In genomic region chr1:59360170-59360569, GRCh38 we compare ENCODE assay signal across 13 cellular contexts.
A peak's percentile ranks its signal among the peaks of the same experiment; 100 is the strongest.
DNase-seq lines count a peak whose midpoint lies in the region; ATAC-seq and TF ChIP-seq lines count a peak whose summit lies in the region.
"Had no signal": no experiment of that assay in that cellular context is flagged by ENCODE, and none has a peak within 500 bp of the region (broad histone marks: within the 10 kb centered on the region; RNA-seq: fewer than 3 reads in every experiment).

No MANE protein-coding gene starts in this region.

- no peak overlapping the region for H3K4me3 Mint-ChIP-seq in activated CD8-positive, alpha-beta memory T cell treated with anti-CD3 and anti-CD28 coated beads, Interleukin-2, amount 10 ng/mL, durations not matched to agents 7 days and 5 days
- H3K4me3 Mint-ChIP-seq: naive thymus-derived CD4-positive, alpha-beta T cell; T-cell had no signal

- H3K4me1 Mint-ChIP-seq in activated CD8-positive, alpha-beta memory T cell treated with anti-CD3 and anti-CD28 coated beads, Interleukin-2, amount 10 ng/mL, durations not matched to agents 7 days and 5 days: no peaks in the 10 kb centered on the region
- H3K4me1 Mint-ChIP-seq: T-cell had no signal

- 20 to 43% methylated on average over 4 of the region's 4 CpGs for WGBS in aorta, 2 donors

- peaks cover 0 to 4% of the 10 kb centered on the region in 2 donors for H3K4me1 ChIP-seq in right atrium auricular region
- no peaks in the 10 kb centered on the region for H3K4me1 ChIP-seq in aorta (ENCODE audit: control insufficient read depth in 1 of 2, insufficient read depth in 2 of 2, low read length in 2 of 2)

- H3K27me3 Mint-ChIP-seq in activated CD8-positive, alpha-beta memory T cell treated with anti-CD3 and anti-CD28 coated beads, Interleukin-2, amount 10 ng/mL, durations not matched to agents 7 days and 5 days: no peaks in the 10 kb centered on the region
- H3K27me3 Mint-ChIP-seq: naive thymus-derived CD4-positive, alpha-beta T cell; T-cell had no signal

- H3K9me3 ChIP-seq in right atrium auricular region (no peaks in the 10 kb centered on the region), aorta (ENCODE audit: control insufficient read depth, low read length) (no peaks in the 10 kb centered on the region)
- H3K9me3 ChIP-seq: transverse colon had no signal

- H3K9me3 Mint-ChIP-seq in activated CD8-positive, alpha-beta memory T cell treated with anti-CD3 and anti-CD28 coated beads, Interleukin-2, amount 10 ng/mL, durations not matched to agents 7 days and 5 days (ENCODE audit: low read depth): no peaks in the 10 kb centered on the region
- H3K9me3 Mint-ChIP-seq: T-cell had no signal

- H3K36me3 ChIP-seq in right atrium auricular region (no peaks in the 10 kb centered on the region), aorta (ENCODE audit: control insufficient read depth in 1 of 2, insufficient read depth in 2 of 2, low read length in 1 of 2) (no peaks in the 10 kb centered on the region)
- H3K36me3 ChIP-seq: transverse colon had no signal

- H3K27me3 ChIP-seq in right atrium auricular region (no peaks in the 10 kb centered on the region), aorta (ENCODE audit: control insufficient read depth in 1 of 2, insufficient read depth in 2 of 2, low read length in 1 of 2) (no peaks in the 10 kb centered on the region)
- H3K27me3 ChIP-seq: transverse colon had no signal

- CTCF ChIA-PET in activated CD8-positive, alpha-beta memory T cell treated with anti-CD3 and anti-CD28 coated beads, Interleukin-2, amount 10 ng/mL, durations not matched to agents 7 days and 5 days (lab: Charles Lee): interaction anchor here (0.7 kb wide), 1 partner anchor 17 kb away, joined by 3 read pairs; no protein-coding TSS in a partner anchor

- H3K27ac Mint-ChIP-seq in activated CD8-positive, alpha-beta memory T cell treated with anti-CD3 and anti-CD28 coated beads, Interleukin-2, amount 10 ng/mL, durations not matched to agents 7 days and 5 days: no peak overlapping the region
- H3K27ac Mint-ChIP-seq: naive thymus-derived CD4-positive, alpha-beta T cell; T-cell had no signal

- peak; percentile 21 for ATAC-seq in left ventricle myocardium superior
- ATAC-seq in aorta (ENCODE audit: low FRiP score): no peak
- no peak for ATAC-seq in activated CD8-positive, alpha-beta memory T cell treated with anti-CD3 and anti-CD28 coated beads, Interleukin-2, amount 10 ng/mL, durations not matched to agents 7 days and 5 days
- ATAC-seq: naive thymus-derived CD4-positive, alpha-beta T cell; T-cell had no signal

- DNase-seq in left ventricle myocardium superior: no peak
- no peak for DNase-seq in right atrium auricular region (ENCODE audit: low spot score)
- peak; percentile 77 for DNase-seq in amniotic epithelial cell (ENCODE audit: low read depth)
- peak; percentile 65 for DNase-seq in glomerular visceral epithelial cell (ENCODE audit: extremely low spot score)
- DNase-seq in aorta: peak; percentile 68 to 77
- DNase-seq in activated CD8-positive, alpha-beta memory T cell treated with anti-CD3 and anti-CD28 coated beads, Interleukin-2, amount 10 ng/mL, durations not matched to agents 7 days and 5 days: no peak
- no peak for DNase-seq in stimulated activated CD4-positive, alpha-beta T cell treated with anti-CD3 and anti-CD28 coated beads, Interleukin-15, amount 100 ng/mL, for 24 hours
- no peak for DNase-seq in stimulated activated naive CD4-positive, alpha-beta T cell treated with Interleukin-2 at 50 U/mL for 16 hours (lab: John Stamatoyannopoulos, UW)
- DNase-seq: activated CD4-positive, alpha-beta T cell treated with anti-CD3 and anti-CD28 coated beads for 4 hours; Karpas-422; naive thymus-derived CD4-positive, alpha-beta T cell; T-cell; transverse colon had no signal

- TF ChIP-seq CTCF in right atrium auricular region (IDR thresholded peaks at IDR 0.05): no peak

- intact Hi-C loops in left ventricle myocardium superior (cut with micrococcal nuclease): no loop called here
- intact Hi-C loops in aorta (cut with DNase I): no loop called here

- H3K36me3 Mint-ChIP-seq in activated CD8-positive, alpha-beta memory T cell treated with anti-CD3 and anti-CD28 coated beads, Interleukin-2, amount 10 ng/mL, durations not matched to agents 7 days and 5 days: no peaks in the 10 kb centered on the region

- H3K4me3 ChIP-seq in right atrium auricular region (no peak overlapping the region), aorta (ENCODE audit: low read length in 2 of 2) (no peak overlapping the region)
- H3K4me3 ChIP-seq: transverse colon had no signal

- H3K27ac ChIP-seq in right atrium auricular region (no peak overlapping the region), aorta (ENCODE audit: low read depth in 1 of 2, low read length in 2 of 2) (no peak overlapping the region)
- H3K27ac ChIP-seq: transverse colon had no signal

Comparison
In these comparisons a context has a peak if more than half of its experiments do, and no peak if none do; other contexts are left out.
1. DNase-seq: peak in amniotic epithelial cell (single experiment), glomerular visceral epithelial cell (single experiment) and aorta (2 of 2); none in left ventricle myocardium superior (single experiment), right atrium auricular region (single experiment), activated CD8-positive, alpha-beta memory T cell treated with anti-CD3 and anti-CD28 coated beads, Interleukin-2, amount 10 ng/mL, durations not matched to agents 7 days and 5 days (single experiment), stimulated activated CD4-positive, alpha-beta T cell treated with anti-CD3 and anti-CD28 coated beads, Interleukin-15, amount 100 ng/mL, for 24 hours (single experiment) and stimulated activated naive CD4-positive, alpha-beta T cell treated with Interleukin-2 at 50 U/mL for 16 hours (single experiment).